24 cellular contexts compared by ENCODE assay signal in genomic region chr6:170210026-170210390, GRCh38.
DNase-seq lines count a peak whose midpoint lies in the region; ATAC-seq and TF ChIP-seq lines count a peak whose summit lies in the region.
"Had no signal": no experiment of that assay in that cellular context is flagged by ENCODE, and none has a peak within 500 bp of the region (broad histone marks: within the 10 kb centered on the region; RNA-seq: fewer than 3 reads in every experiment).

No MANE protein-coding gene starts in this region.

- no peaks in the 10 kb centered on the region for H3K9me3 ChIP-seq in spleen
- H3K9me3 ChIP-seq: breast epithelium, HAP-1, prostate gland had no signal

- ATAC-seq in central memory CD8-positive, alpha-beta T cell (replicated peaks; ENCODE audit: extremely low read depth, poor library complexity, severe bottlenecking) = no peak
- ATAC-seq: foreskin keratinocyte, WTC11 had no signal

- H3K36me3 Mint-ChIP-seq in activated T-cell treated with anti-CD3 and anti-CD28 coated beads, Interleukin-2, amount 50 U/mL, for 24 hours (ENCODE audit: low read depth) = no peaks in the 10 kb centered on the region
- no peaks in the 10 kb centered on the region for H3K36me3 Mint-ChIP-seq in central memory CD8-positive, alpha-beta T cell (ENCODE audit: insufficient read depth)

- H3K4me3 Mint-ChIP-seq in activated T-cell treated with anti-CD3 and anti-CD28 coated beads, Interleukin-2, amount 50 U/mL, for 24 hours = no peak overlapping the region
- H3K4me3 Mint-ChIP-seq in central memory CD8-positive, alpha-beta T cell = no peak overlapping the region
- H3K4me3 Mint-ChIP-seq: nephron, WTC11 had no signal

- 77 to 94% (median 79%) methylated on average over 16 to 20 of the region's 20 CpGs for WGBS in spleen, 5 donors

- no peak overlapping the region for H3K4me3 ChIP-seq in spleen
- H3K4me3 ChIP-seq: breast epithelium, HAP-1, PC-9, prostate gland, SJSA1 had no signal

- peaks cover 0 to 45% (median 12%) of the 10 kb centered on the region in 7 donors for H3K27me3 ChIP-seq in spleen (replicated peaks in 1 of 7)
- H3K27me3 ChIP-seq: foreskin keratinocyte, SJSA1 had no signal

- H3K4me1 ChIP-seq in spleen = no peaks in the 10 kb centered on the region
- H3K4me1 ChIP-seq: breast epithelium, foreskin keratinocyte, HAP-1, prostate gland, SJSA1 had no signal

- peaks cover 15% of the 10 kb centered on the region for H3K27me3 Mint-ChIP-seq in activated T-cell treated with anti-CD3 and anti-CD28 coated beads, Interleukin-2, amount 50 U/mL, for 24 hours
- H3K27me3 Mint-ChIP-seq in central memory CD8-positive, alpha-beta T cell = peaks cover 24% of the 10 kb centered on the region

- DNase-seq in activated T-cell treated with anti-CD3 and anti-CD28 coated beads, Interleukin-2, amount 50 U/mL, for 24 hours = peak; percentile 13
- DNase-seq in activated T-cell treated with anti-CD3 and anti-CD28 coated beads for 4 hours = no peak
- peak; percentile 42 for DNase-seq in GM20000 (ENCODE audit: low spot score)
- DNase-seq in central memory CD8-positive, alpha-beta T cell (ENCODE audit: low spot score in 2 of 2) = peak; percentile 4 to 7
- peak; percentile 52 for DNase-seq in spleen
- no peak for DNase-seq in NCI-H69 (lab: John Stamatoyannopoulos, UW)
- no peak for DNase-seq in GM19238 (ENCODE audit: insufficient read length, low spot score)
- no peak for DNase-seq in NCI-H526 treated with DMSO at 0.1 percent for 48 hours (lab: John Stamatoyannopoulos, UW)
- DNase-seq: ACHN; DMS 273 treated with DMSO at 0.1 percent for 48 hours; foreskin keratinocyte; GDM1; hippocampal formation; mesenchymal stem cell; NCI-H1436 treated with DMSO at 0.1 percent for 48 hours; PC-9; small intestine; stimulated activated CD4-positive, alpha-beta T cell treated with anti-CD3 and anti-CD28 coated beads, Interleukin-4, amount 100 ng/mL, for 4 hours had no signal

- H3K9me3 Mint-ChIP-seq in activated T-cell treated with anti-CD3 and anti-CD28 coated beads, Interleukin-2, amount 50 U/mL, for 24 hours = no peaks in the 10 kb centered on the region
- H3K9me3 Mint-ChIP-seq in central memory CD8-positive, alpha-beta T cell = no peaks in the 10 kb centered on the region
- H3K9me3 Mint-ChIP-seq: nephron had no signal

- TF ChIP-seq CTCF in GM20000 (IDR thresholded peaks at IDR 0.05; ENCODE audit: extremely low read depth, missing control alignments) = no peak
- TF ChIP-seq CTCF in spleen (IDR thresholded peaks at IDR 0.05 in 8 of 11, conservative IDR thresholded peaks at IDR 0.05 in 3 of 11) = no peak

- no peak overlapping the region for H3K27ac Mint-ChIP-seq in activated T-cell treated with anti-CD3 and anti-CD28 coated beads, Interleukin-2, amount 50 U/mL, for 24 hours
- H3K27ac Mint-ChIP-seq in central memory CD8-positive, alpha-beta T cell (ENCODE audit: low read depth) = no peak overlapping the region
- H3K27ac Mint-ChIP-seq: nephron, WTC11 had no signal

- no peak overlapping the region for H3K27ac ChIP-seq in spleen
- H3K27ac ChIP-seq: breast epithelium, foreskin keratinocyte, PC-9, prostate gland, SJSA1 had no signal

- no peak for TF ChIP-seq POLR2A in spleen (IDR thresholded peaks at IDR 0.05)

- H3K36me3 ChIP-seq in spleen = no peaks in the 10 kb centered on the region
- H3K36me3 ChIP-seq: breast epithelium, HAP-1, prostate gland, SJSA1 had no signal

- intact Hi-C loops in spleen (cut with DNase I; ENCODE audit: low total_unique reads) = no loop called here

- no peaks in the 10 kb centered on the region for H3K4me1 Mint-ChIP-seq in activated T-cell treated with anti-CD3 and anti-CD28 coated beads, Interleukin-2, amount 50 U/mL, for 24 hours (ENCODE audit: low read depth)
- no peaks in the 10 kb centered on the region for H3K4me1 Mint-ChIP-seq in central memory CD8-positive, alpha-beta T cell
- H3K4me1 Mint-ChIP-seq: WTC11 had no signal

Comparison
In these comparisons a context has a peak if more than half of its experiments do, and no peak if none do; other contexts are left out.
1. DNase-seq: peak in activated T-cell treated with anti-CD3 and anti-CD28 coated beads, Interleukin-2, amount 50 U/mL, for 24 hours (single experiment), GM20000 (single experiment), central memory CD8-positive, alpha-beta T cell (2 of 2) and spleen (single experiment); none in activated T-cell treated with anti-CD3 and anti-CD28 coated beads for 4 hours (single experiment), NCI-H69 (single experiment), GM19238 (single experiment) and NCI-H526 treated with DMSO at 0.1 percent for 48 hours (single experiment).